Comparison of ENCODE assay signal across 2 cellular contexts in the genomic region with DNA sequence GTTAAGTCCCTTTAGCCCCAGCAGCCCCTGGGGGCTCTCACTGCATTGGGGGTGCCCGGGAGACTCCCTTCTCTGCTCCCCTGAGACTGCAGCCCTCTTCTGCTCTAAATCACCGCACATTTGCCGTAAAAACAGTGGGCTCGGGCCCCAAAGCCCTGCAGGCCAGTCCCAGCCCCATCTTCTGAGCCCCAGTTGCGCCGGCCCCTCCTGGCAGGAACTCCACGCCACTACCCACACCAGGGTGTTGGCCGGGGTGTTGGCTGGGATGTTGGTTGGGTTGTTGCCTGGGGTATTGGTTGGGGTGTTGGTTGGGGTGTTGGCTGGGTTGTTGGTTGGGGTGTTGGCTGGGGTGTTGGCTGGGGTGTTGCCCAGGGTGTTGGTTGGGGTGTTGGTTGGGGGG.
TF ChIP-seq lines count a peak whose summit lies in the region.

No MANE protein-coding gene starts in this region.

TF ChIP-seq in HepG2, 621 proteins besides CTCF, POLR2A, EP300 and RAD21:
- TF ChIP-seq ARNT2 (CRISPR knock-in tag; IDR thresholded peaks at IDR 0.05; ENCODE audit: low read depth) = no peak
- TF ChIP-seq SATB2 (CRISPR knock-in tag; IDR thresholded peaks at IDR 0.05) = no peak
- TF ChIP-seq AGO2 (optimal IDR thresholded peaks at IDR 0.05; ENCODE audit: low read depth, low read length) = peak; percentile 34
- TF ChIP-seq SP5 (CRISPR knock-in tag; IDR thresholded peaks at IDR 0.05; ENCODE audit: borderline replicate concordance, low read depth) = no peak
- TF ChIP-seq ELF3 (CRISPR knock-in tag; IDR thresholded peaks at IDR 0.05) = no peak
- TF ChIP-seq NR2F2 (IDR thresholded peaks at IDR 0.05; ENCODE audit: borderline replicate concordance, low read depth) = no peak

TF ChIP-seq in HEK293, 187 proteins besides CTCF, POLR2A, EP300 and RAD21:
- TF ChIP-seq KLF1 (tag by site-specific recombination; IDR thresholded peaks at IDR 0.05) (peak; percentile 36; the same call in 1 of the 2 replicates), YY2 (tag by site-specific recombination; IDR thresholded peaks at IDR 0.05) (no peak)
